ENCODE assay signal across 1 cellular context in genomic region chr2:183038341-183039300, GRCh38.
TF ChIP-seq lines count a peak whose summit lies in the region.

Gene NCKAP1, minus strand, starts transcription at chr2:183038457. Its CDS starts 358 bp downstream, at chr2:183038099.

TF ChIP-seq in K562, 482 proteins besides CTCF, POLR2A, EP300 and RAD21 (continued from another document and continues in another):
- TF ChIP-seq ID3 (CRISPR knock-in tag; IDR thresholded peaks at IDR 0.05) (no peak), ID3 (tag; IDR thresholded peaks at IDR 0.05) (0 out of 2 replicates have a peak, but pooled peaks have one; percentile 19), FOXA3 (CRISPR knock-in tag; conservative IDR thresholded peaks at IDR 0.05 in 1 of 2, IDR thresholded peaks at IDR 0.05 in 1 of 2) (no peak), ZBTB11 (CRISPR knock-in tag; IDR thresholded peaks at IDR 0.05) (peak in 2 of 3 experiments; percentile 12 to 60; a peak in 2 of 6 replicates), USF1 (CRISPR knock-in tag; IDR thresholded peaks at IDR 0.05) (peak; percentile 86), CXXC5 (CRISPR knock-in tag; IDR thresholded peaks at IDR 0.05) (peak; percentile 95), PHB2 (IDR thresholded peaks at IDR 0.05; ENCODE audit: low read depth) (no peak), ZSCAN29 (IDR thresholded peaks at IDR 0.05) (no peak; the same call in 1 of the 2 replicates), SMAD3 (CRISPR knock-in tag; conservative IDR thresholded peaks at IDR 0.05) (0 out of 2 replicates have a peak, but pooled peaks have one; percentile 15), MNT (conservative IDR thresholded peaks at IDR 0.05) (peak in 1 of 2 experiments; percentile 50; a peak in 1 of 4 replicates), NR4A1 (CRISPR knock-in tag; IDR thresholded peaks at IDR 0.05) (0 out of 2 replicates have a peak, but pooled peaks have one; percentile 56), NR4A1 (tag; IDR thresholded peaks at IDR 0.05) (no peak), MITF (IDR thresholded peaks at IDR 0.05) (peak; percentile 99), GMEB1 (CRISPR knock-in tag; IDR thresholded peaks at IDR 0.05) (peak; percentile 57; the same call in 1 of the 2 replicates), AFF4 (CRISPR knock-in tag; IDR thresholded peaks at IDR 0.05) (peak; percentile 80), ARID3B (CRISPR knock-in tag; IDR thresholded peaks at IDR 0.05; ENCODE audit: borderline replicate concordance) (peak; percentile 66; the same call in 1 of the 2 replicates), UBTF (IDR thresholded peaks at IDR 0.05; ENCODE audit: borderline replicate concordance in 1 of 2, low read depth in 2 of 2, low read length in 2 of 2) (peak; percentile 34 to 81; a peak in 3 of 4 replicates), GTF2E2 (tag; IDR thresholded peaks at IDR 0.05) (peak; percentile 87), RBM22 (IDR thresholded peaks at IDR 0.05; ENCODE audit: low read depth, low read length, poor library complexity, severe bottlenecking) (no peak), TAL1 (IDR thresholded peaks at IDR 0.05) (no peak), ZNF592 (IDR thresholded peaks at IDR 0.05) (peak; percentile 48; the same call in 1 of the 2 replicates), FOS (IDR thresholded peaks at IDR 0.05; ENCODE audit: extremely low read depth, insufficient read length) (no peak), ZNF395 (CRISPR knock-in tag; IDR thresholded peaks at IDR 0.05) (peak; percentile 77; the same call in 1 of the 2 replicates), HIVEP1 (CRISPR knock-in tag; IDR thresholded peaks at IDR 0.05) (0 out of 2 replicates have a peak, but pooled peaks have one; percentile 71), NCOA6 (IDR thresholded peaks at IDR 0.05) (no peak)
